ENCODE assay signal across 33 cellular contexts in genomic region chr14:28280997-28281598, GRCh38.
"Had no signal": no experiment of that assay in that cellular context is flagged by ENCODE, and none has a peak within 500 bp of the region (broad histone marks: within the 10 kb centered on the region; RNA-seq: fewer than 3 reads in every experiment).

No MANE protein-coding gene starts in this region.

- H3K27ac Mint-ChIP-seq: activated CD4-positive, alpha-beta memory T cell treated with anti-CD3 and anti-CD28 coated beads for 36 hours; activated naive CD4-positive, alpha-beta T cell treated with anti-CD3 and anti-CD28 coated beads, Interleukin-2, amount 10 ng/mL, durations not matched to agents 7 days and 5 days; activated naive CD8-positive, alpha-beta T cell; activated naive CD8-positive, alpha-beta T cell treated with anti-CD3 and anti-CD28 coated beads, Interleukin-2, amount 50 U/mL, for 24 hours; brain; T-helper 1 cell treated with Interleukin-12 subunit alpha and Interleukin-12 subunit beta and Interleukin-4 antibody, amounts not matched to agents 30 μg/mL and 1 μg/mL, for 36 hours; T-helper 2 cell treated with Interferon-gamma antibody and Interleukin-4, amounts not matched to agents 5 μg/mL and 100 μg/mL, for 36 hours; WTC11 had no signal

- H3K4me1 ChIP-seq: Peyer's patch, SJSA1 had no signal

- FAIRE-seq: bronchial epithelial cell, TTC549 had no signal

- H3K9ac ChIP-seq: SK-N-SH had no signal

- H3K36me3 Mint-ChIP-seq: activated CD4-positive, alpha-beta memory T cell treated with anti-CD3 and anti-CD28 coated beads for 36 hours; activated naive CD4-positive, alpha-beta T cell treated with anti-CD3 and anti-CD28 coated beads, Interleukin-2, amount 10 ng/mL, durations not matched to agents 7 days and 5 days; activated naive CD8-positive, alpha-beta T cell; brain; WTC11 had no signal

- H3K4me1 Mint-ChIP-seq: activated naive CD4-positive, alpha-beta T cell treated with anti-CD3 and anti-CD28 coated beads, Interleukin-2, amount 10 ng/mL, durations not matched to agents 7 days and 5 days; activated naive CD8-positive, alpha-beta T cell treated with anti-CD3 and anti-CD28 coated beads, Interleukin-2, amount 50 U/mL, for 24 hours; brain had no signal

- H3K27me3 Mint-ChIP-seq: activated CD4-positive, alpha-beta memory T cell treated with anti-CD3 and anti-CD28 coated beads for 36 hours; activated naive CD4-positive, alpha-beta T cell treated with anti-CD3 and anti-CD28 coated beads, Interleukin-2, amount 10 ng/mL, durations not matched to agents 7 days and 5 days; activated naive CD8-positive, alpha-beta T cell; activated naive CD8-positive, alpha-beta T cell treated with anti-CD3 and anti-CD28 coated beads, Interleukin-2, amount 50 U/mL, for 24 hours; brain had no signal

- H3K4me2 ChIP-seq: SK-N-SH had no signal

- H3K27ac ChIP-seq: Peyer's patch, SJSA1 had no signal

- H3K4me3 ChIP-seq: Peyer's patch, SJSA1 had no signal

- H3K9me3 Mint-ChIP-seq: brain, WTC11 had no signal

- H3K27me3 ChIP-seq: Peyer's patch, SJSA1 had no signal

- ATAC-seq: activated CD4-positive, CD25-positive, alpha-beta regulatory T cell treated with anti-CD3 and anti-CD28 coated beads, Interleukin-2, amount 50 U/mL, for 24 hours; activated naive CD8-positive, alpha-beta T cell treated with anti-CD3 and anti-CD28 coated beads, Interleukin-2, amount 50 U/mL, for 24 hours; WTC11 had no signal

- H3K9me3 ChIP-seq: Peyer's patch, SJSA1, SK-N-SH had no signal

- DNase-seq: activated CD4-positive, alpha-beta memory T cell treated with anti-CD3 and anti-CD28 coated beads for 36 hours; activated CD4-positive, alpha-beta T cell treated with anti-CD3 and anti-CD28 coated beads for 4 hours; activated CD4-positive, alpha-beta T cell treated with anti-CD3 and anti-CD28 coated beads, Interleukin-2, amount 50 U/mL, for 1 hour; activated CD8-positive, alpha-beta memory T cell treated with anti-CD3 and anti-CD28 coated beads, Interleukin-2, amount 50 U/mL, for 4 hours; activated effector memory CD4-positive, alpha-beta T cell treated with Interleukin-2 at 50 U/mL for 16 hours; activated naive CD4-positive, alpha-beta T cell treated with anti-CD3 and anti-CD28 coated beads, Interleukin-2, amount 10 ng/mL, durations not matched to agents 7 days and 5 days; activated naive CD8-positive, alpha-beta T cell treated with anti-CD3 and anti-CD28 coated beads, Interleukin-2, amount 50 U/mL, for 24 hours; activated T-cell treated with anti-CD3 and anti-CD28 coated beads, Interleukin-2, amount 50 U/mL, for 48 hours; anterior cingulate cortex; caudate nucleus; cerebellar nuclear complex; NCI-H1105; NCI-H1417 treated with DMSO at 0.1 percent for 48 hours; NCI-H187 treated with DMSO at 0.1 percent for 48 hours; NCI-H2081; NCI-H226; NCI-H446 treated with DMSO at 0.1 percent for 48 hours; NCI-H524; NCI-H69; NCI-H82; Peyer's patch; RPMI8226; SHP77 treated with DMSO at 0.1 percent for 48 hours; SK-N-SH had no signal

- H3K36me3 ChIP-seq: Peyer's patch, SJSA1 had no signal

- H3K4me3 Mint-ChIP-seq: activated CD4-positive, alpha-beta memory T cell treated with anti-CD3 and anti-CD28 coated beads for 36 hours; activated naive CD4-positive, alpha-beta T cell treated with anti-CD3 and anti-CD28 coated beads, Interleukin-2, amount 10 ng/mL, durations not matched to agents 7 days and 5 days; activated naive CD8-positive, alpha-beta T cell; activated naive CD8-positive, alpha-beta T cell treated with anti-CD3 and anti-CD28 coated beads, Interleukin-2, amount 50 U/mL, for 24 hours; brain; T-helper 1 cell treated with Interleukin-12 subunit alpha and Interleukin-12 subunit beta and Interleukin-4 antibody, amounts not matched to agents 30 μg/mL and 1 μg/mL, for 36 hours; T-helper 2 cell treated with Interferon-gamma antibody and Interleukin-4, amounts not matched to agents 5 μg/mL and 100 μg/mL, for 36 hours; WTC11 had no signal
